In genomic region chr11:45155627-45156180, GRCh38 we compare ENCODE assay signal across 15 cellular contexts. TPM values are rescaled to one million over a fixed set of nuclear protein-coding genes. Genes with fewer than 3 reads are reported as not detected.
A peak's percentile ranks its signal among the peaks of the same experiment; 100 is the strongest.
DNase-seq lines count a peak whose midpoint lies in the region; ATAC-seq and TF ChIP-seq lines count a peak whose summit lies in the region.
"Had no signal": no experiment of that assay in that cellular context is flagged by ENCODE, and none has a peak within 500 bp of the region (broad histone marks: within the 10 kb centered on the region; RNA-seq: fewer than 3 reads in every experiment).

No MANE protein-coding gene starts in this region.

- DNase-seq in activated T-cell treated with anti-CD3 and anti-CD28 coated beads, Interleukin-2, amount 50 U/mL, for 24 hours: peak; percentile 9
- no peak for DNase-seq in activated T-cell treated with anti-CD3 and anti-CD28 coated beads, Interleukin-2, amount 50 U/mL, for 4 hours
- peak; percentile 47 for DNase-seq in type B pancreatic cell (ENCODE audit: extremely low spot score, unreplicated experiment)
- no peak for DNase-seq in effector memory CD4-positive, alpha-beta T cell
- no peak for DNase-seq in AG08395 (ENCODE audit: low spot score)
- DNase-seq: KG1, NCI-H1417 treated with DMSO at 0.1 percent for 48 hours, NCI-H2029, NCI-H2171, NCI-H82, PC-9 had no signal

- TF ChIP-seq CTCF in nephron (IDR thresholded peaks at IDR 0.05; ENCODE audit: unreplicated experiment in 3 of 3) (no peak), type B pancreatic cell (conservative IDR thresholded peaks at IDR 0.05) (no peak)

- no peaks in the 10 kb centered on the region for H3K36me3 Mint-ChIP-seq in activated T-cell treated with anti-CD3 and anti-CD28 coated beads, Interleukin-2, amount 50 U/mL, for 24 hours (ENCODE audit: low read depth)
- peaks cover 5% of the 10 kb centered on the region for H3K36me3 Mint-ChIP-seq in activated T-cell treated with anti-CD3 and anti-CD28 coated beads, Interleukin-2, amount 50 U/mL, for 4 hours (ENCODE audit: insufficient read depth)
- H3K36me3 Mint-ChIP-seq in nephron (ENCODE audit: low read depth) (no peaks in the 10 kb centered on the region), type B pancreatic cell (peaks cover 7% of the 10 kb centered on the region)
- H3K36me3 Mint-ChIP-seq in stimulated activated memory B cell treated with anti-CD40 and anti-IgM and Interleukin-4, amounts not matched to agents 10 μg/mL and 1 μg/mL and 100 μg/mL, for 72 hours: peaks cover 24% of the 10 kb centered on the region

- no peaks in the 10 kb centered on the region for H3K27me3 ChIP-seq in effector memory CD4-positive, alpha-beta T cell (replicated peaks; ENCODE audit: control insufficient read depth, insufficient read depth, low read length, poor library complexity, severe bottlenecking)

- H3K4me3 Mint-ChIP-seq in activated T-cell treated with anti-CD3 and anti-CD28 coated beads, Interleukin-2, amount 50 U/mL, for 24 hours: no peak overlapping the region
- H3K4me3 Mint-ChIP-seq in activated T-cell treated with anti-CD3 and anti-CD28 coated beads, Interleukin-2, amount 50 U/mL, for 4 hours: no peak overlapping the region
- H3K4me3 Mint-ChIP-seq in nephron (no peak overlapping the region), type B pancreatic cell (no peak overlapping the region)
- no peak overlapping the region for H3K4me3 Mint-ChIP-seq in stimulated activated memory B cell treated with anti-CD40 and anti-IgM and Interleukin-4, amounts not matched to agents 10 μg/mL and 1 μg/mL and 100 μg/mL, for 72 hours
- H3K4me3 Mint-ChIP-seq: CD14-positive monocyte had no signal

- no peak overlapping the region for H3K4me3 ChIP-seq in effector memory CD4-positive, alpha-beta T cell (ENCODE audit: insufficient read depth, low read depth, low read length, poor library complexity, severe bottlenecking)
- H3K4me3 ChIP-seq: PC-9 had no signal

- no peaks in the 10 kb centered on the region for H3K4me1 ChIP-seq in effector memory CD4-positive, alpha-beta T cell (ENCODE audit: control insufficient read depth, insufficient read depth, low read length, poor library complexity, severe bottlenecking)

- no peak overlapping the region for H3K27ac ChIP-seq in effector memory CD4-positive, alpha-beta T cell (ENCODE audit: insufficient read depth, low read length, poor library complexity, severe bottlenecking)
- H3K27ac ChIP-seq: PC-9 had no signal

- H3K9me3 Mint-ChIP-seq in activated T-cell treated with anti-CD3 and anti-CD28 coated beads, Interleukin-2, amount 50 U/mL, for 24 hours: no peaks in the 10 kb centered on the region
- H3K9me3 Mint-ChIP-seq in activated T-cell treated with anti-CD3 and anti-CD28 coated beads, Interleukin-2, amount 50 U/mL, for 4 hours: no peaks in the 10 kb centered on the region
- H3K9me3 Mint-ChIP-seq in nephron (no peaks in the 10 kb centered on the region), type B pancreatic cell (no peaks in the 10 kb centered on the region)
- no peaks in the 10 kb centered on the region for H3K9me3 Mint-ChIP-seq in stimulated activated memory B cell treated with anti-CD40 and anti-IgM and Interleukin-4, amounts not matched to agents 10 μg/mL and 1 μg/mL and 100 μg/mL, for 72 hours
- H3K9me3 Mint-ChIP-seq: CD14-positive monocyte had no signal

- H3K4me1 Mint-ChIP-seq in activated T-cell treated with anti-CD3 and anti-CD28 coated beads, Interleukin-2, amount 50 U/mL, for 24 hours (ENCODE audit: low read depth): peaks cover 12% of the 10 kb centered on the region
- no peaks in the 10 kb centered on the region for H3K4me1 Mint-ChIP-seq in activated T-cell treated with anti-CD3 and anti-CD28 coated beads, Interleukin-2, amount 50 U/mL, for 4 hours (ENCODE audit: low read depth)
- H3K4me1 Mint-ChIP-seq in nephron (peaks cover 67% of the 10 kb centered on the region), type B pancreatic cell (ENCODE audit: unreplicated experiment) (peaks cover 46% of the 10 kb centered on the region)
- H3K4me1 Mint-ChIP-seq in stimulated activated memory B cell treated with anti-CD40 and anti-IgM and Interleukin-4, amounts not matched to agents 10 μg/mL and 1 μg/mL and 100 μg/mL, for 72 hours: peaks cover 71% of the 10 kb centered on the region

- H3K27ac Mint-ChIP-seq in activated T-cell treated with anti-CD3 and anti-CD28 coated beads, Interleukin-2, amount 50 U/mL, for 24 hours: no peak overlapping the region
- H3K27ac Mint-ChIP-seq in nephron (peak overlapping the region; percentile 89 to 98 (median 98)), type B pancreatic cell (peak overlapping the region; percentile 71)
- H3K27ac Mint-ChIP-seq in stimulated activated memory B cell treated with anti-CD40 and anti-IgM and Interleukin-4, amounts not matched to agents 10 μg/mL and 1 μg/mL and 100 μg/mL, for 72 hours: no peak overlapping the region
- H3K27ac Mint-ChIP-seq: CD14-positive monocyte had no signal

- no peaks in the 10 kb centered on the region for H3K9me3 ChIP-seq in effector memory CD4-positive, alpha-beta T cell (ENCODE audit: control insufficient read depth, low read length)

- no peaks in the 10 kb centered on the region for H3K27me3 Mint-ChIP-seq in activated T-cell treated with anti-CD3 and anti-CD28 coated beads, Interleukin-2, amount 50 U/mL, for 24 hours
- no peaks in the 10 kb centered on the region for H3K27me3 Mint-ChIP-seq in activated T-cell treated with anti-CD3 and anti-CD28 coated beads, Interleukin-2, amount 50 U/mL, for 4 hours (ENCODE audit: low read depth)
- H3K27me3 Mint-ChIP-seq in nephron (ENCODE audit: low read depth) (no peaks in the 10 kb centered on the region), type B pancreatic cell (no peaks in the 10 kb centered on the region)
- no peaks in the 10 kb centered on the region for H3K27me3 Mint-ChIP-seq in stimulated activated memory B cell treated with anti-CD40 and anti-IgM and Interleukin-4, amounts not matched to agents 10 μg/mL and 1 μg/mL and 100 μg/mL, for 72 hours

- ATAC-seq in activated T-cell treated with anti-CD3 and anti-CD28 coated beads, Interleukin-2, amount 50 U/mL, for 4 hours: no peak
- peak; percentile 6 for ATAC-seq in esophagus mucosa
- no peak for ATAC-seq in stimulated activated memory B cell treated with anti-CD40 and anti-IgM and Interleukin-4, amounts not matched to agents 10 μg/mL and 1 μg/mL and 100 μg/mL, for 72 hours

- no peaks in the 10 kb centered on the region for H3K36me3 ChIP-seq in effector memory CD4-positive, alpha-beta T cell (ENCODE audit: control insufficient read depth, insufficient read depth, low read length)

RNA-seq across cellular contexts. Expression of gene PRDM11, which starts 9.3 kb away (rescaled TPM):
- 1 to 10 TPM; 6.0 to 8.5 (median 6.8) TPM for total RNA-seq in activated T-cell treated with anti-CD3 and anti-CD28 coated beads, Interleukin-2, amount 50 U/mL, for 4 hours
- 5.7 TPM for total RNA-seq in esophagus mucosa
- total RNA-seq in type B pancreatic cell (ENCODE audit: low replicate concordance): 13.6 and 24.0 TPM in 2 replicates

Comparison
In these comparisons a context has a peak if more than half of its experiments do, and no peak if none do; other contexts are left out.
1. DNase-seq: peak in activated T-cell treated with anti-CD3 and anti-CD28 coated beads, Interleukin-2, amount 50 U/mL, for 24 hours (single experiment) and type B pancreatic cell (single experiment); none in activated T-cell treated with anti-CD3 and anti-CD28 coated beads, Interleukin-2, amount 50 U/mL, for 4 hours (single experiment), effector memory CD4-positive, alpha-beta T cell (0 of 3) and AG08395 (single experiment).
2. H3K27ac Mint-ChIP-seq: peak in nephron (3 of 3) and type B pancreatic cell (single experiment); none in activated T-cell treated with anti-CD3 and anti-CD28 coated beads, Interleukin-2, amount 50 U/mL, for 24 hours (single experiment) and stimulated activated memory B cell treated with anti-CD40 and anti-IgM and Interleukin-4, amounts not matched to agents 10 μg/mL and 1 μg/mL and 100 μg/mL, for 72 hours (single experiment).